Comparison of ENCODE assay signal across 30 cellular contexts in genomic region chr20:10771435-10772140, GRCh38.
DNase-seq lines count a peak whose midpoint lies in the region; ATAC-seq and TF ChIP-seq lines count a peak whose summit lies in the region.
"Had no signal": no experiment of that assay in that cellular context is flagged by ENCODE, and none has a peak within 500 bp of the region (broad histone marks: within the 10 kb centered on the region; RNA-seq: fewer than 3 reads in every experiment).

No MANE protein-coding gene starts in this region.

- H3K4me1 ChIP-seq in PC-3 (ENCODE audit: insufficient read depth, low read length): peaks cover 22% of the 10 kb centered on the region
- H3K4me1 ChIP-seq: adrenal gland, gastrocnemius medialis, lower lobe of right lung had no signal

- H3K9ac ChIP-seq in PC-3 (ENCODE audit: low read length): no peak overlapping the region
- H3K9ac ChIP-seq: BLaER1 treated with 17β-estradiol and CSF1 and Interleukin-3, amounts not matched to agents 10 nM and 100 nM had no signal

- peaks cover 2% of the 10 kb centered on the region for H3K36me3 Mint-ChIP-seq in chondrocyte (ENCODE audit: low read depth)
- H3K36me3 Mint-ChIP-seq: naive thymus-derived CD8-positive, alpha-beta T cell; stimulated activated memory B cell treated with anti-CD40 and anti-IgM and Interleukin-4, amounts not matched to agents 10 μg/mL and 1 μg/mL and 100 μg/mL, for 72 hours; type B pancreatic cell had no signal

- H3K4me1 Mint-ChIP-seq in chondrocyte (ENCODE audit: low read depth): peaks cover 17% of the 10 kb centered on the region
- H3K4me1 Mint-ChIP-seq: naive thymus-derived CD8-positive, alpha-beta T cell; stimulated activated memory B cell treated with anti-CD40 and anti-IgM and Interleukin-4, amounts not matched to agents 10 μg/mL and 1 μg/mL and 100 μg/mL, for 72 hours had no signal

- CTCF ChIA-PET in PC-3 (lab: Charles Lee): no interaction called here

- POLR2A ChIA-PET in PC-3 (lab: Charles Lee; ENCODE audit: unreplicated experiment): no interaction called here

- no peaks in the 10 kb centered on the region for H3K9me3 ChIP-seq in PC-3 (ENCODE audit: low read length)
- H3K9me3 ChIP-seq: adrenal gland; BLaER1 treated with 17β-estradiol and CSF1 and Interleukin-3, amounts not matched to agents 10 nM and 100 nM; gastrocnemius medialis; lower lobe of right lung had no signal

- peak; percentile 45 for DNase-seq in DMS53 treated with DMSO at 0.1 percent for 48 hours (lab: John Stamatoyannopoulos, UW; ENCODE audit: unreplicated experiment)
- DNase-seq in PC-3: peak; percentile 68
- DNase-seq in chondrocyte (ENCODE audit: low spot score): no peak
- DNase-seq in hepatic stellate cell (ENCODE audit: low spot score): peak; percentile 42
- DNase-seq: activated CD4-positive, alpha-beta T cell treated with anti-CD3 and anti-CD28 coated beads for 1 hour; activated CD8-positive, alpha-beta memory T cell treated with anti-CD3 and anti-CD28 coated beads, Interleukin-2, amount 50 U/mL, for 48 hours; activated CD8-positive, alpha-beta T cell treated with anti-CD3 and anti-CD28 coated beads for 36 hours; activated naive CD4-positive, alpha-beta T cell treated with anti-CD3 and anti-CD28 coated beads for 36 hours; adrenal gland; effector memory CD4-positive, alpha-beta T cell; gastrocnemius medialis; kidney glomerular epithelial cell; lower lobe of right lung; naive thymus-derived CD8-positive, alpha-beta T cell; NCI-H1092; NCI-H2029; NCI-H2227 treated with DMSO at 0.1 percent for 48 hours; nucleus accumbens; SIG-M5 had no signal

- no peaks in the 10 kb centered on the region for H3K27me3 Mint-ChIP-seq in chondrocyte (ENCODE audit: low read depth)
- H3K27me3 Mint-ChIP-seq: activated CD8-positive, alpha-beta T cell treated with anti-CD3 and anti-CD28 coated beads for 36 hours; stimulated activated memory B cell treated with anti-CD40 and anti-IgM and Interleukin-4, amounts not matched to agents 10 μg/mL and 1 μg/mL and 100 μg/mL, for 72 hours had no signal

- peak overlapping the region; percentile 9; the same call in 1 of the 2 replicates for H3K4me2 ChIP-seq in PC-3 (ENCODE audit: low read length)
- H3K4me2 ChIP-seq: BLaER1 treated with 17β-estradiol and CSF1 and Interleukin-3, amounts not matched to agents 10 nM and 100 nM had no signal

- H3K4me3 Mint-ChIP-seq in chondrocyte (ENCODE audit: unreplicated experiment): no peak overlapping the region
- H3K4me3 Mint-ChIP-seq: activated CD8-positive, alpha-beta T cell treated with anti-CD3 and anti-CD28 coated beads for 36 hours; activated naive CD4-positive, alpha-beta T cell treated with anti-CD3 and anti-CD28 coated beads for 36 hours; activated T-helper 1 cell treated with anti-CD3 and anti-CD28 coated beads, Interleukin-12 subunit alpha, Interleukin-12 subunit beta, Interleukin-2, Interleukin-4 antibody, amounts not matched to agents 30 ng/mL and 10 ng/mL and 1 ng/mL, durations not matched to agents 14 hours and 24 hours and 36 hours; naive thymus-derived CD8-positive, alpha-beta T cell; stimulated activated memory B cell treated with anti-CD40 and anti-IgM and Interleukin-4, amounts not matched to agents 10 μg/mL and 1 μg/mL and 100 μg/mL, for 72 hours; type B pancreatic cell had no signal

- ATAC-seq in PC-3 (peak; percentile 81), GM18909 (IDR thresholded peaks at IDR 0.05; ENCODE audit: poor library complexity, unreplicated experiment) (no peak), HG02588 (IDR thresholded peaks at IDR 0.05; ENCODE audit: unreplicated experiment) (no peak), GM18520 (IDR thresholded peaks at IDR 0.05; ENCODE audit: unreplicated experiment) (no peak)
- ATAC-seq: activated CD8-positive, alpha-beta T cell treated with anti-CD3 and anti-CD28 coated beads for 36 hours; gastrocnemius medialis; K562; lower lobe of right lung; naive thymus-derived CD8-positive, alpha-beta T cell; Panc1; stimulated activated memory B cell treated with anti-CD40 and anti-IgM and Interleukin-4, amounts not matched to agents 10 μg/mL and 1 μg/mL and 100 μg/mL, for 72 hours had no signal

- H3K4me3 ChIP-seq in PC-3 (ENCODE audit: low read length): no peak overlapping the region
- H3K4me3 ChIP-seq: adrenal gland; BLaER1 treated with 17β-estradiol and CSF1 and Interleukin-3, amounts not matched to agents 10 nM and 100 nM; cardiac muscle cell; coronary artery; gastrocnemius medialis; K562; lower lobe of right lung had no signal

- no peaks in the 10 kb centered on the region for H3K9me2 ChIP-seq in PC-3 (replicated peaks; ENCODE audit: low read length)

- no peaks in the 10 kb centered on the region for H3K27me3 ChIP-seq in PC-3 (ENCODE audit: low read length)
- H3K27me3 ChIP-seq: adrenal gland; BLaER1 treated with 17β-estradiol and CSF1 and Interleukin-3, amounts not matched to agents 10 nM and 100 nM; cardiac muscle cell; gastrocnemius medialis had no signal

- H3K79me2 ChIP-seq in PC-3 (ENCODE audit: low read length): no peaks in the 10 kb centered on the region

- no peaks in the 10 kb centered on the region for H3K9me3 Mint-ChIP-seq in chondrocyte (ENCODE audit: low read depth)
- H3K9me3 Mint-ChIP-seq: activated CD8-positive, alpha-beta T cell treated with anti-CD3 and anti-CD28 coated beads for 36 hours; activated naive CD4-positive, alpha-beta T cell treated with anti-CD3 and anti-CD28 coated beads for 36 hours; activated T-helper 1 cell treated with anti-CD3 and anti-CD28 coated beads, Interleukin-12 subunit alpha, Interleukin-12 subunit beta, Interleukin-2, Interleukin-4 antibody, amounts not matched to agents 30 ng/mL and 10 ng/mL and 1 ng/mL, durations not matched to agents 14 hours and 24 hours and 36 hours; stimulated activated memory B cell treated with anti-CD40 and anti-IgM and Interleukin-4, amounts not matched to agents 10 μg/mL and 1 μg/mL and 100 μg/mL, for 72 hours; type B pancreatic cell had no signal

- TF ChIP-seq CTCF in PC-3 (conservative IDR thresholded peaks at IDR 0.05; ENCODE audit: low read depth, low read length) (no peak), chondrocyte (IDR thresholded peaks at IDR 0.05) (no peak)

- no TSS peak for BruUV-seq in PC-3 (replicated peaks; lab: Mats Ljungman, UMichigan)

- no peaks in the 10 kb centered on the region for H3F3A ChIP-seq in PC-3 (ENCODE audit: low read length, unreplicated experiment)

- peak overlapping the region; percentile 42 for H3K27ac Mint-ChIP-seq in chondrocyte (ENCODE audit: unreplicated experiment)
- H3K27ac Mint-ChIP-seq: activated CD8-positive, alpha-beta T cell treated with anti-CD3 and anti-CD28 coated beads for 36 hours; activated naive CD4-positive, alpha-beta T cell treated with anti-CD3 and anti-CD28 coated beads for 36 hours; activated T-helper 1 cell treated with anti-CD3 and anti-CD28 coated beads, Interleukin-12 subunit alpha, Interleukin-12 subunit beta, Interleukin-2, Interleukin-4 antibody, amounts not matched to agents 30 ng/mL and 10 ng/mL and 1 ng/mL, durations not matched to agents 14 hours and 24 hours and 36 hours; naive thymus-derived CD8-positive, alpha-beta T cell; stimulated activated memory B cell treated with anti-CD40 and anti-IgM and Interleukin-4, amounts not matched to agents 10 μg/mL and 1 μg/mL and 100 μg/mL, for 72 hours; type B pancreatic cell had no signal

- H4K20me1 ChIP-seq in PC-3 (ENCODE audit: low read length): no peaks in the 10 kb centered on the region
- H4K20me1 ChIP-seq: BLaER1 treated with 17β-estradiol and CSF1 and Interleukin-3, amounts not matched to agents 10 nM and 100 nM had no signal

- no peaks in the 10 kb centered on the region for H3K36me3 ChIP-seq in PC-3 (ENCODE audit: low read depth, low read length)
- H3K36me3 ChIP-seq: adrenal gland; BLaER1 treated with 17β-estradiol and CSF1 and Interleukin-3, amounts not matched to agents 10 nM and 100 nM; cardiac muscle cell; gastrocnemius medialis; lower lobe of right lung had no signal

- peak overlapping the region; percentile 21 for H3K27ac ChIP-seq in PC-3 (ENCODE audit: low read length)
- H3K27ac ChIP-seq: adrenal gland; BLaER1 treated with 17β-estradiol and CSF1 and Interleukin-3, amounts not matched to agents 10 nM and 100 nM; cardiac muscle cell; coronary artery; gastrocnemius medialis; lower lobe of right lung had no signal

- H2AFZ ChIP-seq in PC-3 (ENCODE audit: low read length): no peak overlapping the region

- intact Hi-C loops in PC-3 (cut with micrococcal nuclease): no loop called here
